ENCODE assay signal across 8 cellular contexts in genomic region chr10:97321032-97321806, GRCh38. TPM values are rescaled to one million over a fixed set of nuclear protein-coding genes. Genes with fewer than 3 reads are reported as not detected.
DNase-seq lines count a peak whose midpoint lies in the region; ATAC-seq, FAIRE-seq and TF ChIP-seq lines count a peak whose summit lies in the region.

No MANE protein-coding gene starts in this region.

- no peaks in the 10 kb centered on the region for H3K79me2 ChIP-seq in keratinocyte (ENCODE audit: control insufficient read depth, insufficient read depth, low read length)

- no peak overlapping the region for H2AFZ ChIP-seq in keratinocyte (ENCODE audit: control insufficient read depth, low read length)

- peaks cover 32% of the 10 kb centered on the region for H3K4me1 Mint-ChIP-seq in activated naive CD8-positive, alpha-beta T cell treated with anti-CD3 and anti-CD28 coated beads, Interleukin-2, amount 50 U/mL, for 24 hours

- H3K27me3 ChIP-seq in keratinocyte (ENCODE audit: control insufficient read depth, extremely low read depth, insufficient read depth, low read length) (peaks cover 10% of the 10 kb centered on the region), small intestine (ENCODE audit: control insufficient read depth in 2 of 2, insufficient read depth in 2 of 2, low read length in 2 of 2) (no peaks in the 10 kb centered on the region)

- no peaks in the 10 kb centered on the region for H3K36me3 Mint-ChIP-seq in activated naive CD8-positive, alpha-beta T cell treated with anti-CD3 and anti-CD28 coated beads, Interleukin-2, amount 50 U/mL, for 24 hours (ENCODE audit: low read depth)

- dilution Hi-C loops in keratinocyte (cut with MboI; ENCODE audit: extremely low pct_ligation_motif_present, low sequenced_read_pairs) = no loop called here

- no peak overlapping the region for H3K9ac ChIP-seq in keratinocyte (ENCODE audit: control insufficient read depth, extremely low read depth, insufficient read depth, low read length)

- no peak for ATAC-seq in activated naive CD8-positive, alpha-beta T cell treated with anti-CD3 and anti-CD28 coated beads, Interleukin-2, amount 50 U/mL, for 24 hours
- ATAC-seq in GM18870 (IDR thresholded peaks at IDR 0.05; ENCODE audit: unreplicated experiment) (no peak), HG02981 (IDR thresholded peaks at IDR 0.05; ENCODE audit: unreplicated experiment) (no peak)

- no peak for TF ChIP-seq CTCF in keratinocyte (optimal IDR thresholded peaks at IDR 0.05 in 1 of 3, IDR thresholded peaks at IDR 0.05 in 1 of 3, conservative IDR thresholded peaks at IDR 0.05 in 1 of 3; ENCODE audit: extremely low read depth in 1 of 3, insufficient read depth in 2 of 3, low read length in 3 of 3)

- no peaks in the 10 kb centered on the region for H3K27me3 Mint-ChIP-seq in activated naive CD8-positive, alpha-beta T cell treated with anti-CD3 and anti-CD28 coated beads, Interleukin-2, amount 50 U/mL, for 24 hours

- H3K9me3 ChIP-seq in keratinocyte (ENCODE audit: control insufficient read depth, low read depth, low read length) (no peaks in the 10 kb centered on the region), small intestine (ENCODE audit: control insufficient read depth, low read depth) (no peaks in the 10 kb centered on the region)

- H3K27ac Mint-ChIP-seq in activated naive CD8-positive, alpha-beta T cell treated with anti-CD3 and anti-CD28 coated beads, Interleukin-2, amount 50 U/mL, for 24 hours = no peak overlapping the region

- no peaks in the 10 kb centered on the region for H3K36me3 ChIP-seq in keratinocyte (ENCODE audit: control insufficient read depth in 2 of 2, extremely low read depth in 1 of 2, insufficient read depth in 2 of 2, low read length in 2 of 2)
- H3K36me3 ChIP-seq in small intestine (ENCODE audit: control insufficient read depth in 2 of 2, insufficient read depth in 2 of 2, low read length in 2 of 2) = no peaks in the 10 kb centered on the region

- 7 to 18% (median 10%) methylated on average over 35 to 38 of the region's 38 CpGs for whole genome bisulfite sequencing in small intestine, 3 donors

- H3K4me1 ChIP-seq in keratinocyte (ENCODE audit: control insufficient read depth, extremely low read depth, insufficient read depth, low read length) (peaks cover 11% of the 10 kb centered on the region), small intestine (ENCODE audit: control insufficient read depth in 2 of 2, insufficient read depth in 1 of 2, low read depth in 1 of 2, low read length in 1 of 2) (peaks cover 3 to 6% of the 10 kb centered on the region in 2 donors)

- H4K20me1 ChIP-seq in keratinocyte (ENCODE audit: control insufficient read depth, extremely low read depth, insufficient read depth, low read length) = no peaks in the 10 kb centered on the region

- peak overlapping the region; percentile 80 for H3K4me3 Mint-ChIP-seq in activated naive CD8-positive, alpha-beta T cell treated with anti-CD3 and anti-CD28 coated beads, Interleukin-2, amount 50 U/mL, for 24 hours

- H3K9me3 Mint-ChIP-seq in activated naive CD8-positive, alpha-beta T cell treated with anti-CD3 and anti-CD28 coated beads, Interleukin-2, amount 50 U/mL, for 24 hours = no peaks in the 10 kb centered on the region

- H3K9me1 ChIP-seq in keratinocyte (ENCODE audit: control insufficient read depth, extremely low read depth, insufficient read depth, low read length) = no peaks in the 10 kb centered on the region

- DNase-seq in CD1c-positive myeloid dendritic cell (ENCODE audit: extremely low spot score) = peak; percentile 72
- DNase-seq in NCI-H1105 treated with DMSO at 0.1 percent for 48 hours (lab: John Stamatoyannopoulos, UW) = peak; percentile 51
- DNase-seq in activated naive CD8-positive, alpha-beta T cell treated with anti-CD3 and anti-CD28 coated beads, Interleukin-2, amount 50 U/mL, for 24 hours = peak; percentile 26
- DNase-seq in keratinocyte (ENCODE audit: low read depth, low spot score) = no peak
- DNase-seq in small intestine = peak; percentile 72
- DNase-seq in amniotic stem cell (lab: John Stamatoyannopoulos, UW) = no peak

- no peak for FAIRE-seq in keratinocyte (lab: Jason Lieb, UNC)
- FAIRE-seq in small intestine (lab: Jason Lieb, UNC) = no peak

- H3K4me3 ChIP-seq in keratinocyte (ENCODE audit: control insufficient read depth in 2 of 3, extremely low read depth in 1 of 3, insufficient read depth in 2 of 3, low read depth in 1 of 3, low read length in 3 of 3) = no peak overlapping the region
- peak overlapping the region; percentile 75 to 88 for H3K4me3 ChIP-seq in small intestine (ENCODE audit: low read depth in 1 of 2, low read length in 2 of 2)

- H3K4me2 ChIP-seq in keratinocyte (ENCODE audit: control insufficient read depth, extremely low read depth, insufficient read depth, low read depth, low read length) = peak overlapping the region; percentile 96

- H3K27ac ChIP-seq in keratinocyte (ENCODE audit: control insufficient read depth, insufficient read depth, low read length) = no peak overlapping the region
- H3K27ac ChIP-seq in small intestine (ENCODE audit: low read depth in 1 of 2, low read length in 1 of 2) = peak overlapping the region; percentile 92 to 100

RNA-seq across cellular contexts. Expression of gene FRAT1, which starts 2.1 kb away (rescaled TPM):
- polyA plus RNA-seq in keratinocyte = 0.34 to 0.79 TPM (median 0.50 TPM) in 3 replicates
- 0.36 TPM for polyA plus RNA-seq in keratinocyte (2011; ENCODE audit: low read depth)
- 0.24 and 0.39 TPM in 2 replicates for polyA plus RNA-seq in keratinocyte (2011; cell fraction: cytosol; rRNA removed)
- polyA plus RNA-seq in keratinocyte (2011; cell fraction: nucleus; rRNA removed) = 0.45 and 0.60 TPM in 2 replicates
- 0.69 and 1.0 TPM in 2 replicates for polyA plus RNA-seq in keratinocyte (2012; ENCODE audit: low replicate concordance)
- polyA minus RNA-seq in keratinocyte = 0.13 to 0.40 TPM (median 0.22 TPM) in 3 replicates
- polyA minus RNA-seq in keratinocyte (2011; cell fraction: cytosol; rRNA and poly(A)+ RNA removed) = not detected
- polyA minus RNA-seq in keratinocyte (2011; cell fraction: nucleus; rRNA and poly(A)+ RNA removed) = 0.39 and 0.95 TPM in 2 replicates
- polyA plus RNA-seq in small intestine = 1 to 10 TPM; 3.8 to 6.1 (median 5.6) TPM

RNA-seq across cellular contexts. Expression of gene FRAT2, which starts 13.3 kb away (rescaled TPM):
- polyA plus RNA-seq in keratinocyte (3.8 to 5.5 TPM (median 5.0 TPM) in 3 replicates), small intestine (10 to 100 TPM; 23.2 to 38.2 (median 32.5) TPM)
- polyA plus RNA-seq in keratinocyte (2011; ENCODE audit: low read depth) = 6.1 TPM
- 3.2 and 3.8 TPM in 2 replicates for polyA plus RNA-seq in keratinocyte (2011; cell fraction: cytosol; rRNA removed)
- 4.3 and 4.9 TPM in 2 replicates for polyA plus RNA-seq in keratinocyte (2011; cell fraction: nucleus; rRNA removed)
- polyA plus RNA-seq in keratinocyte (2012; ENCODE audit: low replicate concordance) = 4.0 and 7.8 TPM in 2 replicates
- 1.0 to 2.6 TPM (median 2.3 TPM) in 3 replicates for polyA minus RNA-seq in keratinocyte
- 4.0 TPM for polyA minus RNA-seq in keratinocyte (2011; cell fraction: cytosol; rRNA and poly(A)+ RNA removed)
- polyA minus RNA-seq in keratinocyte (2011; cell fraction: nucleus; rRNA and poly(A)+ RNA removed) = 1.7 and 2.5 TPM in 2 replicates

RNA-seq across cellular contexts. Expression of gene ARHGAP19, which starts 28.8 kb away (rescaled TPM):
- polyA plus RNA-seq in keratinocyte (2.9 to 7.5 TPM (median 5.0 TPM) in 3 replicates), small intestine (1 to 10 TPM; 2.2 to 5.0 (median 2.5) TPM)
- polyA plus RNA-seq in keratinocyte (2011; ENCODE audit: low read depth) = 0.75 TPM
- 1.8 and 3.3 TPM in 2 replicates for polyA plus RNA-seq in keratinocyte (2011; cell fraction: cytosol; rRNA removed)
- 3.9 and 4.6 TPM in 2 replicates for polyA plus RNA-seq in keratinocyte (2011; cell fraction: nucleus; rRNA removed)
- 1.7 and 4.2 TPM in 2 replicates for polyA plus RNA-seq in keratinocyte (2012; ENCODE audit: low replicate concordance)
- polyA minus RNA-seq in keratinocyte = 0.98 to 7.6 TPM (median 5.3 TPM) in 3 replicates
- 1.5 TPM for polyA minus RNA-seq in keratinocyte (2011; cell fraction: cytosol; rRNA and poly(A)+ RNA removed)
- 1.7 and 3.5 TPM in 2 replicates for polyA minus RNA-seq in keratinocyte (2011; cell fraction: nucleus; rRNA and poly(A)+ RNA removed)

Comparison
In these comparisons a context has a peak if more than half of its experiments do, and no peak if none do; other contexts are left out.
1. DNase-seq: peak in CD1c-positive myeloid dendritic cell (single experiment), NCI-H1105 treated with DMSO at 0.1 percent for 48 hours (single experiment), activated naive CD8-positive, alpha-beta T cell treated with anti-CD3 and anti-CD28 coated beads, Interleukin-2, amount 50 U/mL, for 24 hours (single experiment) and small intestine (single experiment); none in keratinocyte (single experiment) and amniotic stem cell (single experiment).
2. H3K4me3 ChIP-seq: peak in small intestine (2 of 2); none in keratinocyte (0 of 3).